Comparison of ENCODE assay signal across 1 cellular context in genomic region chr11:71448257-71449161, GRCh38.
TF ChIP-seq lines count a peak whose summit lies in the region.

Gene DHCR7 (minus strand): TSS chr11:71448393. CDS start chr11:71444952, 3,441 bp downstream.

TF ChIP-seq in GM23338, 12 proteins besides CTCF, POLR2A, EP300 and RAD21 (continued from another document):
- no peak for TF ChIP-seq ZNF462 (CRISPR knock-in tag; IDR thresholded peaks at IDR 0.05)
- no peak for TF ChIP-seq NANOG (IDR thresholded peaks at IDR 0.05; ENCODE audit: borderline replicate concordance)
- TF ChIP-seq CREB1 (CRISPR knock-in tag; IDR thresholded peaks at IDR 0.05; ENCODE audit: low read depth) = peak; percentile 87
- no peak for TF ChIP-seq ZNF331 (CRISPR knock-in tag; IDR thresholded peaks at IDR 0.05; ENCODE audit: low read depth)
- no peak for TF ChIP-seq ZNF114 (CRISPR knock-in tag; IDR thresholded peaks at IDR 0.05)
- TF ChIP-seq POLR2AphosphoS5 (IDR thresholded peaks at IDR 0.05; ENCODE audit: low read depth) = peak; percentile 99
- TF ChIP-seq EZH2phosphoT487 (IDR thresholded peaks at IDR 0.05; ENCODE audit: unreplicated experiment) = no peak
- no peak for TF ChIP-seq JUNB (IDR thresholded peaks at IDR 0.05; ENCODE audit: unreplicated experiment)
